In the genomic region with DNA sequence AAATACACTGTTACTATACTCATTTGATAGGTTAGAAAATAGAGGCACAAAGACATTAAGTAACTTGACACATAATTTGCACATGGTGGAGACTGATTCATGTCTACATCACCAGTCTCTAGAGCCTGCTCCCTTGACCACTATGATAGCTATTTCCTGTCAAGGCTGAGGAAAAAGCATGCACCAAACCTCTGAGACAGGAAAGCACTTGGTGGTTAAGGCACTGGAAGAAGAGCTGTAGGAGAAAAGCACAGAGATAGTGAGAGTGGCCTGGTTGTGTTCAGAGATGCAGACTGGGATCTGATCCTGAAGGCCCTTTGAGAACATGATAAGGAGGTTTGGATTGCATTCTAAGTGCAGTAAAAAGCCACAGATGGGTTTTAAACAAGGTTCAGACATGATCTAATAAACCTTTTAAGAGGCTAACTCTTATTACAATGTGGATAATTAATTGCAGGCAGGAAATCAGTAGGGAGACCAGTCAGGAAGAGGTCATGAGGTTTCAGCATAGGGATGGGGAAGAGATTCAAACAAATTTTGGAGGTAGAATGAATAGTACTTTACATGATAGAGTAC, we compare ENCODE assay signal across 15 cellular contexts.
DNase-seq lines count a peak whose midpoint lies in the region; ATAC-seq and TF ChIP-seq lines count a peak whose summit lies in the region.
"Had no signal": no experiment of that assay in that cellular context is flagged by ENCODE, and none has a peak within 500 bp of the region (broad histone marks: within the 10 kb centered on the region; RNA-seq: fewer than 3 reads in every experiment).

No MANE protein-coding gene starts in this region.

- no peaks in the 10 kb centered on the region for H3K79me2 ChIP-seq in SK-N-SH (ENCODE audit: insufficient read depth)

- TF ChIP-seq CTCF in SK-N-SH (IDR thresholded peaks at IDR 0.05) (no peak), foreskin fibroblast (IDR thresholded peaks at IDR 0.05; ENCODE audit: low read depth, low read length) (no peak), endodermal cell (conservative IDR thresholded peaks at IDR 0.05) (no peak)

- H3K27me3 Mint-ChIP-seq in endodermal cell (ENCODE audit: insufficient read depth): peaks cover 38% of the 10 kb centered on the region

- H3K9me3 ChIP-seq in SK-N-SH (no peaks in the 10 kb centered on the region), endodermal cell (ENCODE audit: control insufficient read depth, low read length) (no peaks in the 10 kb centered on the region)
- H3K9me3 ChIP-seq: tibial nerve had no signal

- H3K4me3 ChIP-seq in SK-N-SH (ENCODE audit: low read depth in 2 of 2, low read length in 1 of 2): no peak overlapping the region
- H3K4me3 ChIP-seq in foreskin fibroblast (ENCODE audit: low read depth in 1 of 2, low read length in 2 of 2): no peak overlapping the region
- no peak overlapping the region for H3K4me3 ChIP-seq in endodermal cell (ENCODE audit: low read length)
- H3K4me3 ChIP-seq: tibial nerve had no signal

- no peaks in the 10 kb centered on the region for H3K36me3 Mint-ChIP-seq in endodermal cell (ENCODE audit: low read depth)
- H3K36me3 Mint-ChIP-seq: naive B cell had no signal

- H3K9ac ChIP-seq in SK-N-SH: peak overlapping the region; percentile 34; the same call in 1 of the 2 replicates
- H3K9ac ChIP-seq in endodermal cell (ENCODE audit: extremely low read depth, low read length, poor library complexity, severe bottlenecking): no peak overlapping the region

- peaks cover 21% of the 10 kb centered on the region for H3K4me1 Mint-ChIP-seq in endodermal cell
- H3K4me1 Mint-ChIP-seq: naive B cell had no signal

- H3K4me2 ChIP-seq in SK-N-SH: peak overlapping the region; percentile 8; the same call in 1 of the 2 replicates

- no peaks in the 10 kb centered on the region for H3K9me2 ChIP-seq in SK-N-SH

- TF ChIP-seq EP300 in SK-N-SH (IDR thresholded peaks at IDR 0.05; ENCODE audit: borderline replicate concordance in 1 of 2, low read depth in 1 of 2, low read length in 1 of 2): peak; percentile 50 to 93; a peak in 3 of 4 replicates

- H3F3A ChIP-seq in SK-N-SH (replicated peaks; ENCODE audit: insufficient read depth): peaks cover 40% of the 10 kb centered on the region

- POLR2A ChIA-PET in SK-N-SH (lab: Yijun Ruan, JAX): interaction anchor here (1.6 kb wide), 1 partner anchor 13 kb away, joined by 5 read pairs; no protein-coding TSS in a partner anchor

- peaks cover 38 to 49% of the 10 kb centered on the region in 2 experiments for H3K4me1 ChIP-seq in SK-N-SH (ENCODE audit: control insufficient read depth in 1 of 2, insufficient read depth in 2 of 2, low read depth in 1 of 2, low read length in 1 of 2)
- peaks cover 13% of the 10 kb centered on the region for H3K4me1 ChIP-seq in endodermal cell (ENCODE audit: control insufficient read depth, insufficient read depth, low read length)

- H4K20me1 ChIP-seq in SK-N-SH (ENCODE audit: insufficient read depth): no peaks in the 10 kb centered on the region

- no peak overlapping the region for H2AFZ ChIP-seq in SK-N-SH (ENCODE audit: low read depth)

- ATAC-seq in left ventricle myocardium superior (peak; percentile 30), Right ventricle myocardium inferior (no peak), HG03175 (IDR thresholded peaks at IDR 0.05; ENCODE audit: unreplicated experiment) (no peak), HG02642 (IDR thresholded peaks at IDR 0.05; ENCODE audit: poor library complexity, unreplicated experiment) (no peak)
- ATAC-seq: activated CD8-positive, alpha-beta T cell treated with anti-CD3 and anti-CD28 coated beads for 36 hours had no signal

- CTCF ChIA-PET in SK-N-SH (lab: Yijun Ruan, JAX): interaction anchor here (2.4 to 8.1 kb wide), 5 partner anchors 11 to 497 kb away, joined by 14 to 120 read pairs (median 26); no protein-coding TSS in a partner anchor

- H3K36me3 ChIP-seq in SK-N-SH (replicated peaks in 1 of 2; ENCODE audit: control insufficient read depth in 1 of 2, insufficient read depth in 2 of 2, low read length in 1 of 2): no peaks in the 10 kb centered on the region
- no peaks in the 10 kb centered on the region for H3K36me3 ChIP-seq in endodermal cell (ENCODE audit: control insufficient read depth, insufficient read depth, low read length)
- H3K36me3 ChIP-seq: tibial nerve had no signal

- no peak overlapping the region for H3K27ac Mint-ChIP-seq in endodermal cell
- H3K27ac Mint-ChIP-seq: activated CD8-positive, alpha-beta T cell treated with anti-CD3 and anti-CD28 coated beads for 36 hours; naive B cell had no signal

- no peak for DNase-seq in left ventricle myocardium superior
- no peak for DNase-seq in Right ventricle myocardium inferior (ENCODE audit: missing footprints)
- peak; percentile 57 for DNase-seq in SK-N-SH
- peak; percentile 93 to 94 for DNase-seq in foreskin fibroblast
- DNase-seq in activated CD8-positive, alpha-beta memory T cell treated with anti-CD3 and anti-CD28 coated beads for 24 hours: no peak
- DNase-seq in endodermal cell: no peak
- DNase-seq: 8988T; activated CD8-positive, alpha-beta T cell treated with anti-CD3 and anti-CD28 coated beads for 36 hours; amniotic stem cell; head of caudate nucleus; naive B cell; NCI-H1436 had no signal

- intact Hi-C loops in left ventricle myocardium superior (cut with micrococcal nuclease): no loop called here
- intact Hi-C loops in Right ventricle myocardium inferior (cut with DNase I): no loop called here

- H3K9me3 Mint-ChIP-seq in endodermal cell: no peaks in the 10 kb centered on the region
- H3K9me3 Mint-ChIP-seq: activated CD8-positive, alpha-beta T cell treated with anti-CD3 and anti-CD28 coated beads for 36 hours; naive B cell had no signal

- no peak overlapping the region for H3K4me3 Mint-ChIP-seq in endodermal cell
- H3K4me3 Mint-ChIP-seq: activated CD8-positive, alpha-beta T cell treated with anti-CD3 and anti-CD28 coated beads for 36 hours; naive B cell had no signal

- H3K27me3 ChIP-seq in SK-N-SH (ENCODE audit: insufficient read depth) (no peaks in the 10 kb centered on the region), endodermal cell (ENCODE audit: control insufficient read depth, insufficient read depth, low read length, poor library complexity, severe bottlenecking) (peaks cover 38% of the 10 kb centered on the region)
- H3K27me3 ChIP-seq: tibial nerve had no signal

- H3K27ac ChIP-seq in SK-N-SH (ENCODE audit: low read depth in 2 of 2, low read length in 1 of 2) (peak overlapping the region; percentile 74 to 92), endodermal cell (ENCODE audit: low read depth, low read length) (no peak overlapping the region)
- H3K27ac ChIP-seq: tibial nerve had no signal

- peak; percentile 31; the same call in 1 of the 2 replicates for TF ChIP-seq RAD21 in SK-N-SH (IDR thresholded peaks at IDR 0.05; ENCODE audit: low read length)

TF ChIP-seq in SK-N-SH, 30 proteins besides CTCF, POLR2A, EP300 and RAD21 (continues in another document):
- TF ChIP-seq FOXM1 (IDR thresholded peaks at IDR 0.05; ENCODE audit: low read depth) (no peak), SMC3 (IDR thresholded peaks at IDR 0.05; ENCODE audit: low read depth, low read length) (no peak), TAF1 (IDR thresholded peaks at IDR 0.05; ENCODE audit: borderline replicate concordance, low read depth, low read length) (no peak), NFIC (IDR thresholded peaks at IDR 0.05; ENCODE audit: borderline replicate concordance) (no peak; the same call in 1 of the 2 replicates), MEF2A (IDR thresholded peaks at IDR 0.05; ENCODE audit: borderline replicate concordance, low read depth) (no peak), TEAD4 (IDR thresholded peaks at IDR 0.05; ENCODE audit: borderline replicate concordance, insufficient read depth) (peak; percentile 78), FOXJ3 (CRISPR knock-in tag; IDR thresholded peaks at IDR 0.05) (no peak; the same call in 1 of the 2 replicates), ELF1 (IDR thresholded peaks at IDR 0.05) (no peak), RXRA (IDR thresholded peaks at IDR 0.05; ENCODE audit: borderline replicate concordance, low read depth) (no peak), GABPA (IDR thresholded peaks at IDR 0.05; ENCODE audit: low read depth) (no peak), FOSL2 (IDR thresholded peaks at IDR 0.05; ENCODE audit: borderline replicate concordance, low read depth) (peak; percentile 69), POLR2AphosphoS5 (IDR thresholded peaks at IDR 0.05; ENCODE audit: low read depth, low read length) (0 out of 2 replicates have a peak, but pooled peaks have one; percentile 51), TCF12 (IDR thresholded peaks at IDR 0.05) (peak; percentile 79), RFX5 (IDR thresholded peaks at IDR 0.05; ENCODE audit: low read length) (no peak)
- TF ChIP-seq, protein P1, sequence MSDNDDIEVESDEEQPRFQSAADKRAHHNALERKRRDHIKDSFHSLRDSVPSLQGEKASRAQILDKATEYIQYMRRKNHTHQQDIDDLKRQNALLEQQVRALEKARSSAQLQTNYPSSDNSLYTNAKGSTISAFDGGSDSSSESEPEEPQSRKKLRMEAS (IDR thresholded peaks at IDR 0.05; ENCODE audit: low read depth): peak; percentile 87
- TF ChIP-seq, protein P2, sequence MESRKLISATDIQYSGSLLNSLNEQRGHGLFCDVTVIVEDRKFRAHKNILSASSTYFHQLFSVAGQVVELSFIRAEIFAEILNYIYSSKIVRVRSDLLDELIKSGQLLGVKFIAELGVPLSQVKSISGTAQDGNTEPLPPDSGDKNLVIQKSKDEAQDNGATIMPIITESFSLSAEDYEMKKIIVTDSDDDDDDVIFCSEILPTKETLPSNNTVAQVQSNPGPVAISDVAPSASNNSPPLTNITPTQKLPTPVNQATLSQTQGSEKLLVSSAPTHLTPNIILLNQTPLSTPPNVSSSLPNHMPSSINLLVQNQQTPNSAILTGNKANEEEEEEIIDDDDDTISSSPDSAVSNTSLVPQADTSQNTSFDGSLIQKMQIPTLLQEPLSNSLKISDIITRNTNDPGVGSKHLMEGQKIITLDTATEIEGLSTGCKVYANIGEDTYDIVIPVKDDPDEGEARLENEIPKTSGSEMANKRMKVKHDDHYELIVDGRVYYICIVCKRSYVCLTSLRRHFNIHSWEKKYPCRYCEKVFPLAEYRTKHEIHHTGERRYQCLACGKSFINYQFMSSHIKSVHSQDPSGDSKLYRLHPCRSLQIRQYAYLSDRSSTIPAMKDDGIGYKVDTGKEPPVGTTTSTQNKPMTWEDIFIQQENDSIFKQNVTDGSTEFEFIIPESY (IDR thresholded peaks at IDR 0.05; ENCODE audit: borderline replicate concordance, low read depth): peak; percentile 45; the same call in 1 of the 2 replicates
- TF ChIP-seq, protein P3, sequence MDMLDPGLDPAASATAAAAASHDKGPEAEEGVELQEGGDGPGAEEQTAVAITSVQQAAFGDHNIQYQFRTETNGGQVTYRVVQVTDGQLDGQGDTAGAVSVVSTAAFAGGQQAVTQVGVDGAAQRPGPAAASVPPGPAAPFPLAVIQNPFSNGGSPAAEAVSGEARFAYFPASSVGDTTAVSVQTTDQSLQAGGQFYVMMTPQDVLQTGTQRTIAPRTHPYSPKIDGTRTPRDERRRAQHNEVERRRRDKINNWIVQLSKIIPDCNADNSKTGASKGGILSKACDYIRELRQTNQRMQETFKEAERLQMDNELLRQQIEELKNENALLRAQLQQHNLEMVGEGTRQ (IDR thresholded peaks at IDR 0.05; ENCODE audit: borderline replicate concordance, low read depth, low read length): no peak

Comparison
In these comparisons a context has a peak if more than half of its experiments do, and no peak if none do; other contexts are left out.
1. DNase-seq: peak in SK-N-SH (single experiment) and foreskin fibroblast (2 of 2); none in left ventricle myocardium superior (single experiment), Right ventricle myocardium inferior (single experiment), activated CD8-positive, alpha-beta memory T cell treated with anti-CD3 and anti-CD28 coated beads for 24 hours (single experiment) and endodermal cell (single experiment).